ENCODE assay signal across 9 cellular contexts in genomic region chr7:4715385-4715770, GRCh38. TPM values are rescaled to one million over a fixed set of nuclear protein-coding genes. Genes with fewer than 3 reads are reported as not detected.
A peak's percentile ranks its signal among the peaks of the same experiment; 100 is the strongest.
DNase-seq lines count a peak whose midpoint lies in the region; ATAC-seq and TF ChIP-seq lines count a peak whose summit lies in the region.
"Had no signal": no experiment of that assay in that cellular context is flagged by ENCODE, and none has a peak within 500 bp of the region (broad histone marks: within the 10 kb centered on the region; RNA-seq: fewer than 3 reads in every experiment).

No MANE protein-coding gene starts in this region.

- H3K4me1 Mint-ChIP-seq in CD8-positive, alpha-beta T cell (ENCODE audit: low read depth), result peaks cover 72% of the 10 kb centered on the region
- H3K4me1 Mint-ChIP-seq in activated T-helper 17 cell treated with anti-CD3 and anti-CD28 coated beads, Interleukin-2, amount 50 U/mL, for 72 hours, result peaks cover 46% of the 10 kb centered on the region
- peaks cover 33% of the 10 kb centered on the region for H3K4me1 Mint-ChIP-seq in activated CD4-positive, alpha-beta T cell treated with anti-CD3 and anti-CD28 coated beads, Interleukin-2, amount 10 ng/mL, durations not matched to agents 24 days and 14 days

- POLR2A ChIA-PET in CD8-positive, alpha-beta T cell (lab: Charles Lee), result no interaction called here
- POLR2A ChIA-PET in OCI-LY7 (lab: Charles Lee), result no interaction called here

- no peak for TF ChIP-seq POLR2A in sigmoid colon (IDR thresholded peaks at IDR 0.05)

- no peak for TF ChIP-seq CTCF in CD8-positive, alpha-beta T cell (IDR thresholded peaks at IDR 0.05)
- TF ChIP-seq CTCF in sigmoid colon (IDR thresholded peaks at IDR 0.05), result no peak
- no peak for TF ChIP-seq CTCF in OCI-LY7 (conservative IDR thresholded peaks at IDR 0.05; ENCODE audit: low read length)

- intact Hi-C loops in CD8-positive, alpha-beta T cell (cut with DNase I, micrococcal nuclease), result no loop called here
- intact Hi-C loops in Right ventricle myocardium superior (cut with DNase I), result no loop called here
- intact Hi-C loops in sigmoid colon (cut with DNase I), result no loop called here
- intact Hi-C loops in OCI-LY7 (cut with micrococcal nuclease; ENCODE audit: unreplicated experiment), result no loop called here
- intact Hi-C loops in activated CD4-positive, alpha-beta T cell treated with anti-CD3 and anti-CD28 coated beads, Interleukin-2, amount 10 ng/mL, durations not matched to agents 24 days and 14 days (cut with micrococcal nuclease), result no loop called here

- ATAC-seq in CD8-positive, alpha-beta T cell, result no peak
- ATAC-seq in activated T-helper 17 cell treated with anti-CD3 and anti-CD28 coated beads, Interleukin-2, amount 50 U/mL, for 72 hours (replicated peaks), result no peak
- ATAC-seq in Right ventricle myocardium superior (ENCODE audit: poor library complexity), result peak; percentile 95
- ATAC-seq in GM21737 (IDR thresholded peaks at IDR 0.05; ENCODE audit: unreplicated experiment), result no peak

- H3K36me3 Mint-ChIP-seq in CD8-positive, alpha-beta T cell, result peaks cover 49% of the 10 kb centered on the region
- H3K36me3 Mint-ChIP-seq in activated T-helper 17 cell treated with anti-CD3 and anti-CD28 coated beads, Interleukin-2, amount 50 U/mL, for 72 hours (ENCODE audit: low read depth), result peaks cover 53% of the 10 kb centered on the region
- H3K36me3 Mint-ChIP-seq in activated CD4-positive, alpha-beta T cell treated with anti-CD3 and anti-CD28 coated beads, Interleukin-2, amount 10 ng/mL, durations not matched to agents 24 days and 14 days (ENCODE audit: low read depth), result peaks cover 27% of the 10 kb centered on the region

- no peaks in the 10 kb centered on the region for H3K9me3 Mint-ChIP-seq in CD8-positive, alpha-beta T cell
- no peaks in the 10 kb centered on the region for H3K9me3 Mint-ChIP-seq in activated T-helper 17 cell treated with anti-CD3 and anti-CD28 coated beads, Interleukin-2, amount 50 U/mL, for 72 hours
- H3K9me3 Mint-ChIP-seq in activated CD4-positive, alpha-beta T cell treated with anti-CD3 and anti-CD28 coated beads, Interleukin-2, amount 10 ng/mL, durations not matched to agents 24 days and 14 days, result no peaks in the 10 kb centered on the region

- H3K4me3 ChIP-seq in CD8-positive, alpha-beta T cell (ENCODE audit: low read depth, low read length), result no peak overlapping the region
- H3K4me3 ChIP-seq in sigmoid colon (peak overlapping the region in 1 of 4 donors; percentile 16), OCI-LY7 (ENCODE audit: low read depth, low read length, poor library complexity, severe bottlenecking) (no peak overlapping the region)

- peaks cover 5% of the 10 kb centered on the region; the same call in 1 of the 2 replicates for H4K20me1 ChIP-seq in OCI-LY7 (ENCODE audit: insufficient read depth, low read length)

- no peak overlapping the region for H3K27ac ChIP-seq in CD8-positive, alpha-beta T cell (ENCODE audit: low read depth, low read length)
- H3K27ac ChIP-seq in sigmoid colon, result peak overlapping the region; percentile 21 to 69 (median 58)
- H3K27ac ChIP-seq in OCI-LY7 (ENCODE audit: low read depth, low read length, poor library complexity, severe bottlenecking), result no peak overlapping the region

- peaks cover 28% of the 10 kb centered on the region for H3K79me2 ChIP-seq in OCI-LY7 (ENCODE audit: insufficient read depth, low read depth, low read length)

- DNase-seq in CD8-positive, alpha-beta T cell, result no peak
- DNase-seq in Right ventricle myocardium superior (peak; percentile 78), sigmoid colon (peak; percentile 84), KG1 (lab: John Stamatoyannopoulos, UW) (no peak), OCI-LY7 (ENCODE audit: low spot score) (no peak)
- no peak for DNase-seq in activated CD4-positive, alpha-beta T cell treated with anti-CD3 and anti-CD28 coated beads, Interleukin-2, amount 10 ng/mL, durations not matched to agents 24 days and 14 days
- DNase-seq: NCI-H1417 had no signal

- peak in 1 of 4 donors; percentile 26 for TF ChIP-seq EP300 in sigmoid colon (IDR thresholded peaks at IDR 0.05)

- BruUV-seq in OCI-LY7 (replicated peaks; lab: Mats Ljungman, UMichigan), result no TSS peak

- H3K27ac Mint-ChIP-seq in CD8-positive, alpha-beta T cell, result peak overlapping the region; percentile 79
- H3K27ac Mint-ChIP-seq in activated T-helper 17 cell treated with anti-CD3 and anti-CD28 coated beads, Interleukin-2, amount 50 U/mL, for 72 hours, result peak overlapping the region; percentile 76
- H3K27ac Mint-ChIP-seq in activated CD4-positive, alpha-beta T cell treated with anti-CD3 and anti-CD28 coated beads, Interleukin-2, amount 10 ng/mL, durations not matched to agents 24 days and 14 days, result no peak overlapping the region

- H3K27me3 ChIP-seq in CD8-positive, alpha-beta T cell (ENCODE audit: insufficient read depth, low read length), result no peaks in the 10 kb centered on the region
- no peaks in the 10 kb centered on the region for H3K27me3 ChIP-seq in sigmoid colon

- WGBS in sigmoid colon, 2 donors, result 72 to 86% methylated on average over 15 of the region's 15 CpGs

- H3K4me2 ChIP-seq in OCI-LY7 (ENCODE audit: low read length), result no peak overlapping the region

- CTCF ChIA-PET in CD8-positive, alpha-beta T cell (lab: Charles Lee), result interaction anchor here (0.8 kb wide), 1 partner anchor 21 kb away, joined by 3 read pairs; no protein-coding TSS in a partner anchor
- CTCF ChIA-PET in OCI-LY7 (lab: Charles Lee; ENCODE audit: unreplicated experiment), result no interaction called here

- no peak overlapping the region for H3K4me3 Mint-ChIP-seq in CD8-positive, alpha-beta T cell
- no peak overlapping the region for H3K4me3 Mint-ChIP-seq in activated T-helper 17 cell treated with anti-CD3 and anti-CD28 coated beads, Interleukin-2, amount 50 U/mL, for 72 hours
- no peak overlapping the region for H3K4me3 Mint-ChIP-seq in activated CD4-positive, alpha-beta T cell treated with anti-CD3 and anti-CD28 coated beads, Interleukin-2, amount 10 ng/mL, durations not matched to agents 24 days and 14 days

- peaks cover 4% of the 10 kb centered on the region for H3K4me1 ChIP-seq in CD8-positive, alpha-beta T cell (ENCODE audit: insufficient read depth, low read length)
- H3K4me1 ChIP-seq in sigmoid colon (peaks cover 0 to 62% (median 26%) of the 10 kb centered on the region in 4 donors), OCI-LY7 (ENCODE audit: insufficient read depth, low read length, poor library complexity, severe bottlenecking) (no peaks in the 10 kb centered on the region)

- H3K27me3 Mint-ChIP-seq in CD8-positive, alpha-beta T cell (ENCODE audit: low read depth), result no peaks in the 10 kb centered on the region
- no peaks in the 10 kb centered on the region for H3K27me3 Mint-ChIP-seq in activated T-helper 17 cell treated with anti-CD3 and anti-CD28 coated beads, Interleukin-2, amount 50 U/mL, for 72 hours
- H3K27me3 Mint-ChIP-seq in activated CD4-positive, alpha-beta T cell treated with anti-CD3 and anti-CD28 coated beads, Interleukin-2, amount 10 ng/mL, durations not matched to agents 24 days and 14 days, result no peaks in the 10 kb centered on the region

- no peaks in the 10 kb centered on the region for H3K9me3 ChIP-seq in CD8-positive, alpha-beta T cell (ENCODE audit: low read length)
- no peaks in the 10 kb centered on the region for H3K9me3 ChIP-seq in sigmoid colon
- H3K9me3 ChIP-seq in OCI-LY7 (ENCODE audit: low read length), result peaks cover 18% of the 10 kb centered on the region; the same call in 1 of the 2 replicates

- H2AFZ ChIP-seq in OCI-LY7 (ENCODE audit: low read length), result no peak overlapping the region

- H3K9me2 ChIP-seq in OCI-LY7 (ENCODE audit: insufficient read depth, low read length), result no peaks in the 10 kb centered on the region

- H3K36me3 ChIP-seq in CD8-positive, alpha-beta T cell (ENCODE audit: insufficient read depth, low read length), result no peaks in the 10 kb centered on the region
- H3K36me3 ChIP-seq in sigmoid colon (peaks cover 0 to 4% (median 0%) of the 10 kb centered on the region in 4 donors), OCI-LY7 (ENCODE audit: insufficient read depth, low read length) (peaks cover 51% of the 10 kb centered on the region)

RNA-seq across cellular contexts. Expression of gene FOXK1, which starts 33.3 kb away (rescaled TPM):
- 10 to 100 TPM; 65.8 to 69.8 TPM for total RNA-seq in CD8-positive, alpha-beta T cell
- total RNA-seq in activated T-helper 17 cell treated with anti-CD3 and anti-CD28 coated beads, Interleukin-2, amount 50 U/mL, for 72 hours, result 10 to 100 TPM; 32.3 to 32.5 TPM
- total RNA-seq in Right ventricle myocardium superior (16.8 TPM), sigmoid colon (10 to 100 TPM; 15.8 to 47.1 (median 18.0) TPM), OCI-LY7 (2022) (32.0 and 34.5 TPM in 2 replicates)
- 10 to 100 TPM in 1 of 3 donors, 1 to 10 TPM in 2; 1.8 to 18.1 (median 3.0) TPM for polyA plus RNA-seq in sigmoid colon
- 13.8 and 17.3 TPM in 2 replicates for total RNA-seq in OCI-LY7 (2014; rRNA removed; shearing (Covaris generic))
- total RNA-seq in activated CD4-positive, alpha-beta T cell treated with anti-CD3 and anti-CD28 coated beads, Interleukin-2, amount 10 ng/mL, durations not matched to agents 24 days and 14 days, result 36.6 TPM in 2 replicates

Comparison
In these comparisons a context has a peak if more than half of its experiments do, and no peak if none do; other contexts are left out.
1. DNase-seq: peak in Right ventricle myocardium superior (single experiment) and sigmoid colon (single experiment); none in CD8-positive, alpha-beta T cell (0 of 7), KG1 (single experiment), OCI-LY7 (single experiment) and activated CD4-positive, alpha-beta T cell treated with anti-CD3 and anti-CD28 coated beads, Interleukin-2, amount 10 ng/mL, durations not matched to agents 24 days and 14 days (single experiment).
2. H3K27ac ChIP-seq: peak in sigmoid colon (4 of 4); none in CD8-positive, alpha-beta T cell (single experiment) and OCI-LY7 (single experiment).